In the genomic region with DNA sequence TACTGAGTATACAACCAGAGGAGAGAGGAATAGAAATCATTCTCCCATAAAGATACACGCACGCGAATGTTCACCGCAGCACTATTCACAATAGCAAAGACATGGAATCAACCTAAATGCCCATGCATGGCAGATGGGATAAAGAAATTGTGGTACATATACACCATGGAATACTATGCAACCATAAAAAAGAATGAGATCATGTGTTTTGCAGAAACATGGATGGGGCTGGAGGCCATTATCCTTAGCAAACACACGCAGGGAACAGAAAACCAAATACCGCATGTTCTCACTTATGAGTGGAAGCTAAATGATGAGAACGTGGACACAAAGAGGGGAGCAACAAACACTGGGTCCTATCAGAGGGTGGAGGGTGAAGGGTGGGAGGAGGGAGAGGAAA, we compare ENCODE assay signal across 3 cellular contexts.
TF ChIP-seq lines count a peak whose summit lies in the region.

No MANE protein-coding gene starts in this region.

TF ChIP-seq in SK-N-SH treated with all-trans-retinoic acid at 6 μM for 48 hours, 23 proteins besides CTCF, POLR2A, EP300 and RAD21:
- TF ChIP-seq ISL1 (CRISPR knock-in tag; IDR thresholded peaks at IDR 0.05): no peak
- TF ChIP-seq ZNF8 (CRISPR knock-in tag; IDR thresholded peaks at IDR 0.05): peak; percentile 92
TF ChIP-seq in SK-N-SH treated with all-trans-retinoic acid at 6 μM for 48 hours: peak in this region for 1.

TF ChIP-seq in SK-N-SH, 30 proteins besides CTCF, POLR2A, EP300 and RAD21:
- TF ChIP-seq RXRA (IDR thresholded peaks at IDR 0.05; ENCODE audit: borderline replicate concordance, low read depth) (no peak), MEF2A (IDR thresholded peaks at IDR 0.05; ENCODE audit: borderline replicate concordance, low read depth) (no peak), TEAD4 (IDR thresholded peaks at IDR 0.05; ENCODE audit: borderline replicate concordance, insufficient read depth) (no peak), GATA2 (CRISPR knock-in tag; IDR thresholded peaks at IDR 0.05) (no peak), JUND (IDR thresholded peaks at IDR 0.05) (no peak), GABPA (IDR thresholded peaks at IDR 0.05; ENCODE audit: low read depth) (no peak), EZH2phosphoT487 (IDR thresholded peaks at IDR 0.05; ENCODE audit: borderline replicate concordance, low read depth) (no peak), FOXJ3 (CRISPR knock-in tag; IDR thresholded peaks at IDR 0.05) (no peak), TAF1 (IDR thresholded peaks at IDR 0.05; ENCODE audit: borderline replicate concordance, low read depth, low read length) (no peak), NFIC (IDR thresholded peaks at IDR 0.05; ENCODE audit: borderline replicate concordance) (no peak), POLR2AphosphoS5 (IDR thresholded peaks at IDR 0.05; ENCODE audit: low read depth, low read length) (no peak), MXI1 (IDR thresholded peaks at IDR 0.05; ENCODE audit: low read depth, low read length) (no peak), NRF1 (IDR thresholded peaks at IDR 0.05; ENCODE audit: low read depth, low read length) (no peak)

TF ChIP-seq in K562, 482 proteins besides CTCF, POLR2A, EP300 and RAD21:
- TF ChIP-seq NCOR1 (IDR thresholded peaks at IDR 0.05): 0 out of 2 replicates have a peak, but pooled peaks have one; percentile 7
- 0 out of 2 replicates have a peak, but pooled peaks have one; percentile 16 for TF ChIP-seq ADNP (tag; IDR thresholded peaks at IDR 0.05)
- TF ChIP-seq RBM39 (optimal IDR thresholded peaks at IDR 0.05; ENCODE audit: low read depth, low read length): no peak
- peak in 1 of 2 experiments; percentile 23; a peak in 1 of 4 replicates for TF ChIP-seq HDAC1 (IDR thresholded peaks at IDR 0.05)
- TF ChIP-seq NFIC (IDR thresholded peaks at IDR 0.05): 0 out of 2 replicates have a peak, but pooled peaks have one; percentile 16
- no peak for TF ChIP-seq FOXA1 (IDR thresholded peaks at IDR 0.05; ENCODE audit: borderline replicate concordance)
- no peak for TF ChIP-seq FOXK1 (CRISPR knock-in tag; IDR thresholded peaks at IDR 0.05; ENCODE audit: borderline replicate concordance)
- peak; percentile 75; the same call in 1 of the 2 replicates for TF ChIP-seq SMARCA5 (IDR thresholded peaks at IDR 0.05)
- peak; percentile 85 for TF ChIP-seq BCOR (IDR thresholded peaks at IDR 0.05)
- TF ChIP-seq XRCC3 (IDR thresholded peaks at IDR 0.05): 0 out of 2 replicates have a peak, but pooled peaks have one; percentile 23
- TF ChIP-seq, protein P1, sequence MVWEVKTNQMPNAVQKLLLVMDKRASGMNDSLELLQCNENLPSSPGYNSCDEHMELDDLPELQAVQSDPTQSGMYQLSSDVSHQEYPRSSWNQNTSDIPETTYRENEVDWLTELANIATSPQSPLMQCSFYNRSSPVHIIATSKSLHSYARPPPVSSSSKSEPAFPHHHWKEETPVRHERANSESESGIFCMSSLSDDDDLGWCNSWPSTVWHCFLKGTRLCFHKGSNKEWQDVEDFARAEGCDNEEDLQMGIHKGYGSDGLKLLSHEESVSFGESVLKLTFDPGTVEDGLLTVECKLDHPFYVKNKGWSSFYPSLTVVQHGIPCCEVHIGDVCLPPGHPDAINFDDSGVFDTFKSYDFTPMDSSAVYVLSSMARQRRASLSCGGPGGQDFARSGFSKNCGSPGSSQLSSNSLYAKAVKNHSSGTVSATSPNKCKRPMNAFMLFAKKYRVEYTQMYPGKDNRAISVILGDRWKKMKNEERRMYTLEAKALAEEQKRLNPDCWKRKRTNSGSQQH (CRISPR knock-in tag; IDR thresholded peaks at IDR 0.05): no peak
- TF ChIP-seq CBX3 (IDR thresholded peaks at IDR 0.05; ENCODE audit: borderline replicate concordance in 1 of 2, low read length in 2 of 2): 0 out of 3 replicates have a peak, but pooled peaks of 1 of the 2 experiments have one; percentile 23
- TF ChIP-seq MBD1 (CRISPR knock-in tag; IDR thresholded peaks at IDR 0.05): 0 out of 2 replicates have a peak, but pooled peaks have one; percentile 59
- TF ChIP-seq BRCA1 (IDR thresholded peaks at IDR 0.05): no peak
- TF ChIP-seq BRCA1 (CRISPR knock-in tag; IDR thresholded peaks at IDR 0.05): no peak
- TF ChIP-seq KDM1A (IDR thresholded peaks at IDR 0.05): peak; percentile 74 to 85
- TF ChIP-seq ZNF778 (CRISPR knock-in tag; IDR thresholded peaks at IDR 0.05): no peak
- peak; percentile 98 for TF ChIP-seq ZNF146 (CRISPR knock-in tag; IDR thresholded peaks at IDR 0.05; ENCODE audit: unreplicated experiment)
